ENCODE assay signal across 15 cellular contexts in genomic region chr6:47169785-47170685, GRCh38.
DNase-seq lines count a peak whose midpoint lies in the region; ATAC-seq, FAIRE-seq and TF ChIP-seq lines count a peak whose summit lies in the region.
"Had no signal": no experiment of that assay in that cellular context is flagged by ENCODE, and none has a peak within 500 bp of the region (broad histone marks: within the 10 kb centered on the region; RNA-seq: fewer than 3 reads in every experiment).

No MANE protein-coding gene starts in this region.

- no peak overlapping the region for H3K9ac ChIP-seq in astrocyte (ENCODE audit: low read length)

- no peak overlapping the region for H3K27ac ChIP-seq in astrocyte (ENCODE audit: low read depth, low read length)
- H3K27ac ChIP-seq in upper lobe of right lung, result no peak overlapping the region
- H3K27ac ChIP-seq: spleen had no signal

- intact Hi-C loops in left cardiac atrium (cut with DNase I) (no loop called here), upper lobe of right lung (cut with DNase I) (no loop called here)

- H4K20me1 ChIP-seq in astrocyte (ENCODE audit: insufficient read depth, low read length), result no peaks in the 10 kb centered on the region

- H3K4me1 Mint-ChIP-seq in astrocyte (ENCODE audit: low read depth, unreplicated experiment), result peaks cover 44% of the 10 kb centered on the region
- H3K4me1 Mint-ChIP-seq: central memory CD8-positive, alpha-beta T cell had no signal

- FAIRE-seq in astrocyte (lab: Jason Lieb, UNC), result peak; percentile 17

- H2AFZ ChIP-seq in astrocyte (ENCODE audit: low read depth, low read length), result no peak overlapping the region

- H3K4me1 ChIP-seq in astrocyte (ENCODE audit: insufficient read depth, low read length) (peaks cover 13% of the 10 kb centered on the region), upper lobe of right lung (no peaks in the 10 kb centered on the region)
- H3K4me1 ChIP-seq: spleen had no signal

- no peaks in the 10 kb centered on the region for H3K27me3 Mint-ChIP-seq in astrocyte (ENCODE audit: low read depth, unreplicated experiment)

- TF ChIP-seq CTCF in astrocyte (IDR thresholded peaks at IDR 0.05; ENCODE audit: insufficient read depth, low read depth, low read length) (no peak), upper lobe of right lung (IDR thresholded peaks at IDR 0.05) (no peak)

- H3K9me3 ChIP-seq in astrocyte (ENCODE audit: insufficient read depth, low read depth, low read length), result no peaks in the 10 kb centered on the region
- H3K9me3 ChIP-seq in upper lobe of right lung, result no peaks in the 10 kb centered on the region
- H3K9me3 ChIP-seq: spleen had no signal

- H3K4me3 Mint-ChIP-seq in astrocyte (ENCODE audit: unreplicated experiment), result no peak overlapping the region
- H3K4me3 Mint-ChIP-seq: activated T-cell treated with anti-CD3 and anti-CD28 coated beads, Interleukin-2, amount 50 U/mL, for 72 hours; central memory CD8-positive, alpha-beta T cell had no signal

- peak; percentile 10 for DNase-seq in SKM-1 treated with dmso at 0.1 percent for 144 hours (lab: John Stamatoyannopoulos, UW; ENCODE audit: unreplicated experiment)
- DNase-seq in SKM-1 (lab: John Stamatoyannopoulos, UW; ENCODE audit: unreplicated experiment), result no peak
- peak; percentile 42 for DNase-seq in astrocyte (ENCODE audit: low read depth)
- no peak for DNase-seq in left cardiac atrium
- DNase-seq in upper lobe of right lung, result no peak
- no peak for DNase-seq in A172 (ENCODE audit: low spot score)
- DNase-seq in GDM1 (lab: John Stamatoyannopoulos, UW), result no peak
- no peak for DNase-seq in NCI-H524 treated with DMSO at 0.1 percent for 48 hours (lab: John Stamatoyannopoulos, UW)
- DNase-seq: 8988T; activated CD4-positive, CD25-positive, alpha-beta regulatory T cell; activated T-cell treated with anti-CD3 and anti-CD28 coated beads, Interleukin-2, amount 50 U/mL, for 72 hours; hypothalamus; NCI-H2081; spleen had no signal

- H3K36me3 Mint-ChIP-seq in astrocyte (ENCODE audit: low read depth, unreplicated experiment), result peaks cover 2% of the 10 kb centered on the region

- no peak overlapping the region for H3K4me2 ChIP-seq in astrocyte (ENCODE audit: low read length)

- H3K27ac Mint-ChIP-seq in astrocyte (ENCODE audit: unreplicated experiment), result peak overlapping the region; percentile 77
- H3K27ac Mint-ChIP-seq: activated T-cell treated with anti-CD3 and anti-CD28 coated beads, Interleukin-2, amount 50 U/mL, for 72 hours had no signal

- H3K4me3 ChIP-seq in astrocyte (ENCODE audit: insufficient read depth, low read depth, low read length), result no peak overlapping the region
- no peak overlapping the region for H3K4me3 ChIP-seq in upper lobe of right lung
- H3K4me3 ChIP-seq: spleen had no signal

- no peaks in the 10 kb centered on the region for H3K79me2 ChIP-seq in astrocyte (ENCODE audit: insufficient read depth, low read length)

- ATAC-seq in left cardiac atrium (peak; percentile 46 to 84), upper lobe of right lung (peak; percentile 45)
- ATAC-seq: activated T-cell treated with anti-CD3 and anti-CD28 coated beads, Interleukin-2, amount 50 U/mL, for 72 hours had no signal

- peaks cover 6% of the 10 kb centered on the region for H3K9me3 Mint-ChIP-seq in astrocyte (ENCODE audit: unreplicated experiment)

- H3K36me3 ChIP-seq in astrocyte (ENCODE audit: insufficient read depth, low read length), result no peaks in the 10 kb centered on the region
- no peaks in the 10 kb centered on the region for H3K36me3 ChIP-seq in upper lobe of right lung
- H3K36me3 ChIP-seq: spleen had no signal

- H3K27me3 ChIP-seq in astrocyte (ENCODE audit: insufficient read depth, low read length) (no peaks in the 10 kb centered on the region), upper lobe of right lung (no peaks in the 10 kb centered on the region)
- H3K27me3 ChIP-seq: spleen had no signal

Comparison
In these comparisons a context has a peak if more than half of its experiments do, and no peak if none do; other contexts are left out.
1. DNase-seq: peak in SKM-1 treated with dmso at 0.1 percent for 144 hours (single experiment) and astrocyte (single experiment); none in SKM-1 (single experiment), left cardiac atrium (single experiment), upper lobe of right lung (single experiment), A172 (single experiment), GDM1 (single experiment) and NCI-H524 treated with DMSO at 0.1 percent for 48 hours (single experiment).